Comparison of ENCODE assay signal across 2 cellular contexts in genomic region chr6:82245376-82245775, GRCh38.
TF ChIP-seq lines count a peak whose summit lies in the region.

No MANE protein-coding gene starts in this region.

TF ChIP-seq in SK-N-SH, 30 proteins besides CTCF, POLR2A, EP300 and RAD21 (continued from another document):
- TF ChIP-seq EZH2phosphoT487 (IDR thresholded peaks at IDR 0.05; ENCODE audit: borderline replicate concordance, low read depth) (no peak), MAX (IDR thresholded peaks at IDR 0.05; ENCODE audit: low read depth) (no peak), ZBTB33 (IDR thresholded peaks at IDR 0.05; ENCODE audit: borderline replicate concordance, low read depth) (no peak), POLR2AphosphoS5 (IDR thresholded peaks at IDR 0.05; ENCODE audit: low read depth, low read length) (no peak), ELF1 (IDR thresholded peaks at IDR 0.05) (no peak), NFIC (IDR thresholded peaks at IDR 0.05; ENCODE audit: borderline replicate concordance) (no peak)

TF ChIP-seq in neural cell, 6 proteins besides CTCF, POLR2A, EP300 and RAD21 (continued from another document):
- TF ChIP-seq POLR2AphosphoS5 (IDR thresholded peaks at IDR 0.05) = no peak
